Comparison of ENCODE assay signal across 8 cellular contexts in genomic region chr16:18069683-18070082, GRCh38.
"Had no signal": no experiment of that assay in that cellular context is flagged by ENCODE, and none has a peak within 500 bp of the region (broad histone marks: within the 10 kb centered on the region; RNA-seq: fewer than 3 reads in every experiment).

No MANE protein-coding gene starts in this region.

- H3K9ac ChIP-seq: GM23248 had no signal

- H2AFZ ChIP-seq: GM23248 had no signal

- H3K4me3 ChIP-seq: GM23248 had no signal

- FAIRE-seq: H54 had no signal

- DNase-seq: GM23248, GOT3, H9, HCEC 1CT, Kasumi-1, KG1 had no signal

- H3K27ac ChIP-seq: GM23248, HL-60 had no signal
